15 cellular contexts compared by ENCODE assay signal in the genomic region with DNA sequence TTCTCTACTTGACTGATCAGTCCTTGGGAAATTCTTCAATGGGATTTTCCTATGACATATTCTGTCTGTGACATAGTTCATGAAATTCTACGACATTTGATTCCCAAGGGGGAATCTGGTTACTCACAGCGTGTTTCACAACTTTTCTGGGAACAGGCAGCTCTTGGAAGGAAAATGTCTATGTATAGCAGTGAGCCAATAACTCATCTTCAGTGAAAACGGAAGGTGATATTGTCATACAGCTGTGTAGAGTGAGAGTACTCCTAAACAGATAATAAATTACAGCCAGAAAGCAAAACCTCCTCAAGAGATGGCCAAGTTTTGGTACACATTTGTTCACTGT.
A peak's percentile ranks its signal among the peaks of the same experiment; 100 is the strongest.
DNase-seq lines count a peak whose midpoint lies in the region; ATAC-seq and TF ChIP-seq lines count a peak whose summit lies in the region.
"Had no signal": no experiment of that assay in that cellular context is flagged by ENCODE, and none has a peak within 500 bp of the region (broad histone marks: within the 10 kb centered on the region; RNA-seq: fewer than 3 reads in every experiment).

No MANE protein-coding gene starts in this region.

- H3K4me1 ChIP-seq in A673 (ENCODE audit: insufficient read depth, low read length, poor library complexity, severe bottlenecking) (no peaks in the 10 kb centered on the region), lung (ENCODE audit: control insufficient read depth in 2 of 2, insufficient read depth in 2 of 2, low read length in 2 of 2) (peaks cover 16 to 49% of the 10 kb centered on the region in 2 donors)

- H3K27me3 ChIP-seq in A673 (replicated peaks; ENCODE audit: insufficient read depth, low read depth, low read length, poor library complexity) = no peaks in the 10 kb centered on the region
- H3K27me3 ChIP-seq in lung (ENCODE audit: control insufficient read depth, insufficient read depth) = no peaks in the 10 kb centered on the region
- H3K27me3 ChIP-seq: esophagus muscularis mucosa, vagina had no signal

- H3K36me3 ChIP-seq in A673 (ENCODE audit: insufficient read depth, low read length, poor library complexity, severe bottlenecking) (no peaks in the 10 kb centered on the region), lung (ENCODE audit: control insufficient read depth in 2 of 2, insufficient read depth in 2 of 2, low read length in 2 of 2) (peaks cover 0 to 2% of the 10 kb centered on the region in 2 donors)
- H3K36me3 ChIP-seq: vagina had no signal

- H3K4me3 ChIP-seq in A673 (ENCODE audit: low read depth, low read length, poor library complexity, severe bottlenecking) (no peak overlapping the region), lung (no peak overlapping the region)
- H3K4me3 ChIP-seq: esophagus muscularis mucosa, vagina had no signal

- H3K36me3 Mint-ChIP-seq in chondrocyte (ENCODE audit: low read depth) = no peaks in the 10 kb centered on the region
- H3K36me3 Mint-ChIP-seq in activated naive CD4-positive, alpha-beta T cell treated with anti-CD3 and anti-CD28 coated beads, Interleukin-2, amount 10 ng/mL, durations not matched to agents 7 days and 5 days = peaks cover 2% of the 10 kb centered on the region
- H3K36me3 Mint-ChIP-seq: activated naive CD4-positive, alpha-beta T cell treated with anti-CD3 and anti-CD28 coated beads, Interleukin-2, amount 50 U/mL, for 24 hours had no signal

- no peaks in the 10 kb centered on the region for H3K9me3 Mint-ChIP-seq in chondrocyte (ENCODE audit: low read depth)
- no peaks in the 10 kb centered on the region for H3K9me3 Mint-ChIP-seq in activated naive CD4-positive, alpha-beta T cell treated with anti-CD3 and anti-CD28 coated beads, Interleukin-2, amount 10 ng/mL, durations not matched to agents 7 days and 5 days
- H3K9me3 Mint-ChIP-seq: activated naive CD4-positive, alpha-beta T cell treated with anti-CD3 and anti-CD28 coated beads, Interleukin-2, amount 50 U/mL, for 24 hours had no signal

- H3K27ac Mint-ChIP-seq in chondrocyte (ENCODE audit: unreplicated experiment) = peak overlapping the region; percentile 96
- no peak overlapping the region for H3K27ac Mint-ChIP-seq in activated naive CD4-positive, alpha-beta T cell treated with anti-CD3 and anti-CD28 coated beads, Interleukin-2, amount 10 ng/mL, durations not matched to agents 7 days and 5 days
- H3K27ac Mint-ChIP-seq: activated naive CD4-positive, alpha-beta T cell treated with anti-CD3 and anti-CD28 coated beads, Interleukin-2, amount 50 U/mL, for 24 hours had no signal

- POLR2A ChIA-PET in A673 (lab: Charles Lee; ENCODE audit: low non-redundant PET) = no interaction called here

- intact Hi-C loops in A673 (cut with micrococcal nuclease; ENCODE audit: unreplicated experiment) = no loop called here

- CTCF ChIA-PET in A673 (lab: Charles Lee) = no interaction called here
- CTCF ChIA-PET in activated naive CD4-positive, alpha-beta T cell treated with anti-CD3 and anti-CD28 coated beads, Interleukin-2, amount 10 ng/mL, durations not matched to agents 7 days and 5 days (lab: Charles Lee) = no interaction called here

- H3K9me3 ChIP-seq in A673 (ENCODE audit: low read depth, low read length, poor library complexity, severe bottlenecking) (no peaks in the 10 kb centered on the region), lung (ENCODE audit: control insufficient read depth in 2 of 2, insufficient read depth in 1 of 2, low read length in 1 of 2) (no peaks in the 10 kb centered on the region)
- H3K9me3 ChIP-seq: esophagus muscularis mucosa, vagina had no signal

- 42 to 66% methylated on average over 3 of the region's 3 CpGs for WGBS in lung, 2 donors

- no peaks in the 10 kb centered on the region for H3K27me3 Mint-ChIP-seq in chondrocyte (ENCODE audit: low read depth)
- H3K27me3 Mint-ChIP-seq in activated naive CD4-positive, alpha-beta T cell treated with anti-CD3 and anti-CD28 coated beads, Interleukin-2, amount 10 ng/mL, durations not matched to agents 7 days and 5 days = no peaks in the 10 kb centered on the region
- H3K27me3 Mint-ChIP-seq: activated naive CD4-positive, alpha-beta T cell treated with anti-CD3 and anti-CD28 coated beads, Interleukin-2, amount 50 U/mL, for 24 hours had no signal

- BruUV-seq in A673 (replicated peaks; lab: Mats Ljungman, UMichigan) = no TSS peak

- H3K27ac ChIP-seq in A673 (ENCODE audit: low read depth, low read length, poor library complexity, severe bottlenecking) (no peak overlapping the region), lung (ENCODE audit: low read depth in 1 of 2, low read length in 1 of 2) (no peak overlapping the region)
- H3K27ac ChIP-seq: vagina had no signal

- H3K4me1 Mint-ChIP-seq in chondrocyte (ENCODE audit: low read depth) = peaks cover 38% of the 10 kb centered on the region
- H3K4me1 Mint-ChIP-seq in activated naive CD4-positive, alpha-beta T cell treated with anti-CD3 and anti-CD28 coated beads, Interleukin-2, amount 10 ng/mL, durations not matched to agents 7 days and 5 days = no peaks in the 10 kb centered on the region
- H3K4me1 Mint-ChIP-seq: activated naive CD4-positive, alpha-beta T cell treated with anti-CD3 and anti-CD28 coated beads, Interleukin-2, amount 50 U/mL, for 24 hours had no signal

- no peak overlapping the region for H3K4me3 Mint-ChIP-seq in chondrocyte (ENCODE audit: unreplicated experiment)
- H3K4me3 Mint-ChIP-seq in activated naive CD4-positive, alpha-beta T cell treated with anti-CD3 and anti-CD28 coated beads, Interleukin-2, amount 10 ng/mL, durations not matched to agents 7 days and 5 days = no peak overlapping the region
- H3K4me3 Mint-ChIP-seq: activated naive CD4-positive, alpha-beta T cell treated with anti-CD3 and anti-CD28 coated beads, Interleukin-2, amount 50 U/mL, for 24 hours had no signal

- peak; percentile 49 for DNase-seq in A673 (ENCODE audit: low spot score)
- DNase-seq in LHCN-M2 (ENCODE audit: low read depth) = peak; percentile 92
- no peak for DNase-seq in chondrocyte (ENCODE audit: low spot score)
- no peak for DNase-seq in lung (ENCODE audit: low spot score)
- DNase-seq in superior temporal gyrus (ENCODE audit: extremely low spot score) = no peak
- DNase-seq in activated naive CD4-positive, alpha-beta T cell treated with anti-CD3 and anti-CD28 coated beads, Interleukin-2, amount 10 ng/mL, durations not matched to agents 7 days and 5 days = no peak
- DNase-seq: activated CD4-positive, alpha-beta T cell treated with anti-CD3 and anti-CD28 coated beads for 4 hours; NCI-H1048; SHP77 treated with DMSO at 0.1 percent for 48 hours; stimulated activated CD4-positive, alpha-beta T cell treated with anti-CD3 and anti-CD28 coated beads, Interleukin-4, amount 100 ng/mL, for 1 hour had no signal

- TF ChIP-seq CTCF in A673 (conservative IDR thresholded peaks at IDR 0.05; ENCODE audit: low read depth, low read length) (no peak), chondrocyte (IDR thresholded peaks at IDR 0.05) (no peak), lung (IDR thresholded peaks at IDR 0.05; ENCODE audit: control extremely low read depth, extremely low read depth) (no peak)

- ATAC-seq in lung (ENCODE audit: insufficient read depth, low FRiP score) = peak; percentile 73
- no peak for ATAC-seq in HG02981 (IDR thresholded peaks at IDR 0.05; ENCODE audit: unreplicated experiment)
- no peak for ATAC-seq in GM21619 (IDR thresholded peaks at IDR 0.05; ENCODE audit: unreplicated experiment)

Comparison
In these comparisons a context has a peak if more than half of its experiments do, and no peak if none do; other contexts are left out.
1. DNase-seq: peak in A673 (single experiment) and LHCN-M2 (single experiment); none in chondrocyte (single experiment), lung (single experiment), superior temporal gyrus (single experiment) and activated naive CD4-positive, alpha-beta T cell treated with anti-CD3 and anti-CD28 coated beads, Interleukin-2, amount 10 ng/mL, durations not matched to agents 7 days and 5 days (single experiment).